Comparison of ENCODE assay signal across 8 cellular contexts in the genomic region with DNA sequence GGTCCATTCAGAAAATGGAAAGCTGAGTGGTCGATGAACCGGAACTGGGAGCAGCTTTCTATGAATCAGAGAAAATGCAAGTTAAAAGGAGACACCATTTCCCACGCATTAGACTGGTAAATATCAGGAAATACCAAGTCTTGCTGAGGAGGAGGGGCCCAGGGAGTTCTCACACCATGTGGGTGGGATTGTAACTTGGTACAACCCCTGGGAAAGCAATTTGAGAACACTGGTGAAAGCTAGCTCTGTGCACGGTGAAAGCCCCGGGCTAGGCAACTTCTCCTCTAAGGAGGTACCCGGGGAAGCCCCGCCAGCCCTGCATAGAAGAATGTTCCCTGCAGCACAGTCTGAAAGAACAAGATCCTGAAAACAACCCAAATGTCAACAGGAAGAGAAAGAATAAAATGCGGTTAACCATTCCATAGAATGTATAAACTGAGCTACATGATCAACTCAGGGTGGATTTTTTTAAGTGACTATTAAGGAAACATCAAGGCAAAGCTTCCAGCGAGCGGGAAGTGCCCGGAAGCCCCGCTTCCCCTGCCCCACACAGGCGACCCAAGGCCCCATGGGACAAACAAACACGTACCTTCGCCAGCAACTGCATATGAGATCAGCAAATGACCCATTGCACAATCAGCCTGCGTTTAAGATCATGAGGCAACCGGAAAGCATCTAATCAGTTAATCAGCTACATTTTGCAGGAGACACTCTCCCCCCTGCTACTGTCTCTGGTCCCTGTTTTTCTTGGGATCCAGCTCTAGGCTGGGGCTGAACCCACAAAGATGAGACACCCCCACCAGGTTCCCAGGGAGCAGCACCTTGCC. TPM values are rescaled to one million over a fixed set of nuclear protein-coding genes. Genes with fewer than 3 reads are reported as not detected.
DNase-seq lines count a peak whose midpoint lies in the region; ATAC-seq and TF ChIP-seq lines count a peak whose summit lies in the region.

No MANE protein-coding gene starts in this region.

- H3K79me2 ChIP-seq in PC-9 (ENCODE audit: low read depth) (peaks cover 45% of the 10 kb centered on the region), smooth muscle cell (ENCODE audit: low read depth) (no peaks in the 10 kb centered on the region)

- POLR2A ChIA-PET in PC-9 (lab: Charles Lee; ENCODE audit: unreplicated experiment): interaction anchor here (0.5 to 0.8 kb wide), 3 partner anchors 10 to 160 kb away, joined by 3 to 7 read pairs (median 3); no protein-coding TSS in a partner anchor
- POLR2A ChIA-PET in T-cell (lab: Charles Lee): no interaction called here
- POLR2A ChIA-PET in CD8-positive, alpha-beta T cell (lab: Charles Lee): no interaction called here
- POLR2A ChIA-PET in naive thymus-derived CD4-positive, alpha-beta T cell (lab: Charles Lee): no interaction called here

- CTCF ChIA-PET in PC-9 (lab: Charles Lee): interaction anchor here (1.0 to 2.2 kb wide), 4 partner anchors 11 to 154 kb away, joined by 4 to 12 read pairs (median 4); a partner anchor contains a TSS
- CTCF ChIA-PET in T-cell (lab: Charles Lee): no interaction called here
- CTCF ChIA-PET in CD8-positive, alpha-beta T cell (lab: Charles Lee): no interaction called here
- CTCF ChIA-PET in naive thymus-derived CD4-positive, alpha-beta T cell (lab: Charles Lee): no interaction called here
- CTCF ChIA-PET in activated naive CD4-positive, alpha-beta T cell treated with anti-CD3 and anti-CD28 coated beads for 36 hours (lab: Charles Lee): no interaction called here

- TF ChIP-seq POLR2A in heart left ventricle (IDR thresholded peaks at IDR 0.05): no peak

- peaks cover 3% of the 10 kb centered on the region; the same call in 1 of the 2 replicates for H4K20me1 ChIP-seq in PC-9 (ENCODE audit: insufficient read depth)
- H4K20me1 ChIP-seq in smooth muscle cell (ENCODE audit: low read depth): no peaks in the 10 kb centered on the region

- no peaks in the 10 kb centered on the region for H3K36me3 Mint-ChIP-seq in T-cell
- no peaks in the 10 kb centered on the region for H3K36me3 Mint-ChIP-seq in CD8-positive, alpha-beta T cell
- no peaks in the 10 kb centered on the region for H3K36me3 Mint-ChIP-seq in naive thymus-derived CD4-positive, alpha-beta T cell
- no peaks in the 10 kb centered on the region for H3K36me3 Mint-ChIP-seq in activated naive CD4-positive, alpha-beta T cell treated with anti-CD3 and anti-CD28 coated beads for 36 hours (ENCODE audit: low read depth)

- H3K4me1 ChIP-seq in PC-9 (replicated peaks; ENCODE audit: insufficient read depth) (peaks cover 25% of the 10 kb centered on the region), heart left ventricle (peaks cover 0 to 9% (median 0%) of the 10 kb centered on the region in 12 donors), smooth muscle cell (ENCODE audit: low read depth) (peaks cover 9% of the 10 kb centered on the region)
- H3K4me1 ChIP-seq in CD8-positive, alpha-beta T cell (ENCODE audit: insufficient read depth, low read length): no peaks in the 10 kb centered on the region
- H3K4me1 ChIP-seq in naive thymus-derived CD4-positive, alpha-beta T cell (ENCODE audit: control insufficient read depth in 2 of 2, insufficient read depth in 2 of 2, low read length in 2 of 2): no peaks in the 10 kb centered on the region

- no peak overlapping the region for H3K4me3 Mint-ChIP-seq in T-cell
- H3K4me3 Mint-ChIP-seq in CD8-positive, alpha-beta T cell: no peak overlapping the region
- no peak overlapping the region for H3K4me3 Mint-ChIP-seq in naive thymus-derived CD4-positive, alpha-beta T cell
- no peak overlapping the region for H3K4me3 Mint-ChIP-seq in activated naive CD4-positive, alpha-beta T cell treated with anti-CD3 and anti-CD28 coated beads for 36 hours

- H2AFZ ChIP-seq in PC-9 (peak overlapping the region; percentile 29), smooth muscle cell (ENCODE audit: low read depth) (peak overlapping the region; percentile 51)

- H3K9ac ChIP-seq in smooth muscle cell (ENCODE audit: low read depth): peak overlapping the region; percentile 24

- DNase-seq in H4 (ENCODE audit: low spot score): peak; percentile 96
- DNase-seq in PC-9: peak; percentile 89 to 97
- DNase-seq in heart left ventricle: peak in 1 of 5 donors; percentile 42
- no peak for DNase-seq in smooth muscle cell (lab: John Stamatoyannopoulos, UW; ENCODE audit: unreplicated experiment)
- no peak for DNase-seq in T-cell
- DNase-seq in CD8-positive, alpha-beta T cell: no peak
- no peak for DNase-seq in naive thymus-derived CD4-positive, alpha-beta T cell
- no peak for DNase-seq in activated naive CD4-positive, alpha-beta T cell treated with anti-CD3 and anti-CD28 coated beads for 36 hours

- no peak overlapping the region for H3K27ac Mint-ChIP-seq in T-cell
- H3K27ac Mint-ChIP-seq in CD8-positive, alpha-beta T cell: no peak overlapping the region
- H3K27ac Mint-ChIP-seq in naive thymus-derived CD4-positive, alpha-beta T cell: no peak overlapping the region
- no peak overlapping the region for H3K27ac Mint-ChIP-seq in activated naive CD4-positive, alpha-beta T cell treated with anti-CD3 and anti-CD28 coated beads for 36 hours

- 27 to 35% (median 32%) methylated on average over 17 of the region's 17 CpGs for WGBS in heart left ventricle, 4 donors
- 25% methylated on average over 17 of the region's 17 CpGs for WGBS in smooth muscle cell (ENCODE audit: low lambda C conversion rate)

- peak overlapping the region; percentile 88 for H3K27ac ChIP-seq in PC-9
- no peak overlapping the region for H3K27ac ChIP-seq in heart left ventricle
- H3K27ac ChIP-seq in smooth muscle cell (ENCODE audit: low read depth): peak overlapping the region; percentile 75
- H3K27ac ChIP-seq in CD8-positive, alpha-beta T cell (ENCODE audit: low read depth, low read length): no peak overlapping the region
- no peak overlapping the region for H3K27ac ChIP-seq in naive thymus-derived CD4-positive, alpha-beta T cell (ENCODE audit: low read depth, low read length)

- H3K36me3 ChIP-seq in PC-9 (ENCODE audit: low read depth): peaks cover 9% of the 10 kb centered on the region; the same call in 1 of the 2 replicates
- no peaks in the 10 kb centered on the region for H3K36me3 ChIP-seq in heart left ventricle
- no peaks in the 10 kb centered on the region for H3K36me3 ChIP-seq in smooth muscle cell (ENCODE audit: low read depth)
- no peaks in the 10 kb centered on the region for H3K36me3 ChIP-seq in CD8-positive, alpha-beta T cell (ENCODE audit: insufficient read depth, low read length)
- no peaks in the 10 kb centered on the region for H3K36me3 ChIP-seq in naive thymus-derived CD4-positive, alpha-beta T cell (ENCODE audit: control insufficient read depth in 2 of 3, insufficient read depth in 3 of 3, low read length in 3 of 3)

- H3K27me3 ChIP-seq in PC-9 (ENCODE audit: insufficient read depth, low read depth) (no peaks in the 10 kb centered on the region), heart left ventricle (peaks cover 0 to 44% (median 6%) of the 10 kb centered on the region in 9 donors), smooth muscle cell (ENCODE audit: low read depth) (no peaks in the 10 kb centered on the region)
- H3K27me3 ChIP-seq in CD8-positive, alpha-beta T cell (ENCODE audit: insufficient read depth, low read length): no peaks in the 10 kb centered on the region
- no peaks in the 10 kb centered on the region for H3K27me3 ChIP-seq in naive thymus-derived CD4-positive, alpha-beta T cell (ENCODE audit: control insufficient read depth in 2 of 2, insufficient read depth in 2 of 2, low read length in 2 of 2)

- ATAC-seq in heart left ventricle: peak in 3 of 4 donors; percentile 45 to 67 (median 55)
- no peak for ATAC-seq in T-cell (replicated peaks in 1 of 4)
- ATAC-seq in CD8-positive, alpha-beta T cell: no peak
- ATAC-seq in naive thymus-derived CD4-positive, alpha-beta T cell: no peak

- H3K9me3 Mint-ChIP-seq in T-cell: no peaks in the 10 kb centered on the region
- H3K9me3 Mint-ChIP-seq in CD8-positive, alpha-beta T cell: no peaks in the 10 kb centered on the region
- H3K9me3 Mint-ChIP-seq in naive thymus-derived CD4-positive, alpha-beta T cell: peaks cover 0 to 2% (median 0%) of the 10 kb centered on the region in 11 donors
- no peaks in the 10 kb centered on the region for H3K9me3 Mint-ChIP-seq in activated naive CD4-positive, alpha-beta T cell treated with anti-CD3 and anti-CD28 coated beads for 36 hours

- peaks cover 18 to 36% of the 10 kb centered on the region in 2 donors for H3K27me3 Mint-ChIP-seq in T-cell
- H3K27me3 Mint-ChIP-seq in CD8-positive, alpha-beta T cell (ENCODE audit: low read depth): peaks cover 11% of the 10 kb centered on the region
- H3K27me3 Mint-ChIP-seq in naive thymus-derived CD4-positive, alpha-beta T cell: peaks cover 5 to 36% (median 15%) of the 10 kb centered on the region in 5 donors
- no peaks in the 10 kb centered on the region for H3K27me3 Mint-ChIP-seq in activated naive CD4-positive, alpha-beta T cell treated with anti-CD3 and anti-CD28 coated beads for 36 hours (ENCODE audit: low read depth)

- peaks cover 35% of the 10 kb centered on the region for H3F3A ChIP-seq in PC-9 (ENCODE audit: insufficient read depth, low read depth)
- no peaks in the 10 kb centered on the region for H3F3A ChIP-seq in smooth muscle cell (ENCODE audit: low read depth)

- BruUV-seq in PC-9 (replicated peaks; lab: Mats Ljungman, UMichigan): TSS peak; percentile 19

- H3K4me3 ChIP-seq in PC-9: peak overlapping the region; percentile 43
- no peak overlapping the region for H3K4me3 ChIP-seq in heart left ventricle
- peak overlapping the region; percentile 20 for H3K4me3 ChIP-seq in smooth muscle cell
- no peak overlapping the region for H3K4me3 ChIP-seq in CD8-positive, alpha-beta T cell (ENCODE audit: low read depth, low read length)
- no peak overlapping the region for H3K4me3 ChIP-seq in naive thymus-derived CD4-positive, alpha-beta T cell (ENCODE audit: low read length)

- no peak for TF ChIP-seq CTCF in PC-9 (conservative IDR thresholded peaks at IDR 0.05)
- no peak for TF ChIP-seq CTCF in heart left ventricle (IDR thresholded peaks at IDR 0.05)
- no peak for TF ChIP-seq CTCF in smooth muscle cell (IDR thresholded peaks at IDR 0.05; ENCODE audit: borderline replicate concordance, insufficient read depth, poor library complexity, severe bottlenecking)
- TF ChIP-seq CTCF in CD8-positive, alpha-beta T cell (IDR thresholded peaks at IDR 0.05): no peak

- H3K4me2 ChIP-seq in PC-9: peak overlapping the region; percentile 83
- H3K4me2 ChIP-seq in smooth muscle cell: peak overlapping the region; percentile 70

- H3K9me3 ChIP-seq in PC-9 (ENCODE audit: insufficient read depth, low read depth) (no peaks in the 10 kb centered on the region), heart left ventricle (no peaks in the 10 kb centered on the region), smooth muscle cell (replicated peaks; ENCODE audit: low read depth) (no peaks in the 10 kb centered on the region)
- H3K9me3 ChIP-seq in CD8-positive, alpha-beta T cell (ENCODE audit: low read length): no peaks in the 10 kb centered on the region
- no peaks in the 10 kb centered on the region for H3K9me3 ChIP-seq in naive thymus-derived CD4-positive, alpha-beta T cell (ENCODE audit: control insufficient read depth in 2 of 3, low read length in 3 of 3)

- H3K9me2 ChIP-seq in PC-9 (ENCODE audit: insufficient read depth): no peaks in the 10 kb centered on the region

- H3K4me1 Mint-ChIP-seq in T-cell: peaks cover 0 to 1% (median 0%) of the 10 kb centered on the region in 3 donors
- no peaks in the 10 kb centered on the region for H3K4me1 Mint-ChIP-seq in CD8-positive, alpha-beta T cell (ENCODE audit: low read depth)
- peaks cover 0 to 4% (median 0%) of the 10 kb centered on the region in 7 donors for H3K4me1 Mint-ChIP-seq in naive thymus-derived CD4-positive, alpha-beta T cell
- H3K4me1 Mint-ChIP-seq in activated naive CD4-positive, alpha-beta T cell treated with anti-CD3 and anti-CD28 coated beads for 36 hours (ENCODE audit: low read depth): peaks cover 4% of the 10 kb centered on the region

- intact Hi-C loops in PC-9 (cut with micrococcal nuclease; ENCODE audit: unreplicated experiment) (loop anchor here (1.0 kb wide), 2 partner anchors 11 to 58 kb away; a partner anchor contains a TSS), heart left ventricle (cut with DNase I) (no loop called here)
- intact Hi-C loops in CD8-positive, alpha-beta T cell (cut with DNase I, micrococcal nuclease): no loop called here
- intact Hi-C loops in naive thymus-derived CD4-positive, alpha-beta T cell (cut with micrococcal nuclease): no loop called here
- intact Hi-C loops in activated naive CD4-positive, alpha-beta T cell treated with anti-CD3 and anti-CD28 coated beads for 36 hours (cut with micrococcal nuclease): no loop called here

RNA-seq across cellular contexts. Expression of a gene that starts 11.3 kb away (rescaled TPM):
- not detected in 2 replicates for total RNA-seq in H4 (2014; rRNA removed; shearing (Covaris generic))
- total RNA-seq in PC-9 (2021): 49.2 and 50.5 TPM in 2 replicates
- 1 to 10 TPM in 1 of 9 donors, under 1 TPM in 3, not detected in 5; 0.29 to 1.5 (median 0.41) TPM for total RNA-seq in heart left ventricle
- polyA plus RNA-seq in heart left ventricle: under 1 TPM; under 0.01 to 0.04 TPM
- total RNA-seq in smooth muscle cell: 6.3 and 9.9 TPM in 2 replicates
- polyA plus RNA-seq in smooth muscle cell: 1.5 and 6.7 TPM in 2 replicates
- total RNA-seq in T-cell: under 1 TPM in 3 of 5 donors, not detected in 2; 0.15 to 0.60 (median 0.49) TPM
- total RNA-seq in CD8-positive, alpha-beta T cell: not detected
- under 1 TPM in 2 of 5 experiments, not detected in 3; 0.29 to 0.72 TPM for total RNA-seq in naive thymus-derived CD4-positive, alpha-beta T cell
- not detected for polyA plus RNA-seq in naive thymus-derived CD4-positive, alpha-beta T cell
- total RNA-seq in activated naive CD4-positive, alpha-beta T cell treated with anti-CD3 and anti-CD28 coated beads for 36 hours: not detected

Comparison
In these comparisons a context has a peak if more than half of its experiments do, and no peak if none do; other contexts are left out.
1. DNase-seq: peak in H4 (single experiment) and PC-9 (2 of 2); none in smooth muscle cell (single experiment), T-cell (0 of 34), CD8-positive, alpha-beta T cell (0 of 7), naive thymus-derived CD4-positive, alpha-beta T cell (0 of 9) and activated naive CD4-positive, alpha-beta T cell treated with anti-CD3 and anti-CD28 coated beads for 36 hours (single experiment).
2. H3K27ac ChIP-seq: peak in PC-9 (single experiment) and smooth muscle cell (single experiment); none in heart left ventricle (0 of 12), CD8-positive, alpha-beta T cell (single experiment) and naive thymus-derived CD4-positive, alpha-beta T cell (single experiment).
3. H3K4me3 ChIP-seq: peak in PC-9 (single experiment) and smooth muscle cell (single experiment); none in heart left ventricle (0 of 12), CD8-positive, alpha-beta T cell (single experiment) and naive thymus-derived CD4-positive, alpha-beta T cell (single experiment).
4. ATAC-seq: peak in heart left ventricle (3 of 4); none in T-cell (0 of 4), CD8-positive, alpha-beta T cell (single experiment) and naive thymus-derived CD4-positive, alpha-beta T cell (single experiment).